In genomic region chr1:226642421-226642820, GRCh38 we compare ENCODE assay signal across 1 cellular context.
TF ChIP-seq lines count a peak whose summit lies in the region.

No MANE protein-coding gene starts in this region.

TF ChIP-seq in H1, 55 proteins besides CTCF, POLR2A, EP300 and RAD21 (continued from another document):
- TF ChIP-seq RXRA (IDR thresholded peaks at IDR 0.05; ENCODE audit: insufficient read depth, low read depth, low read length), result no peak
- no peak for TF ChIP-seq CHD2 (IDR thresholded peaks at IDR 0.05; ENCODE audit: low read length)
- TF ChIP-seq SRF (IDR thresholded peaks at IDR 0.05; ENCODE audit: low read depth, low read length), result no peak
- TF ChIP-seq SP4 (IDR thresholded peaks at IDR 0.05; ENCODE audit: low read length), result no peak
- no peak for TF ChIP-seq CTBP2 (IDR thresholded peaks at IDR 0.05; ENCODE audit: borderline replicate concordance, insufficient read depth, insufficient read length, low read length)
- TF ChIP-seq BACH1 (IDR thresholded peaks at IDR 0.05; ENCODE audit: low read length), result no peak
- no peak for TF ChIP-seq NRF1 (IDR thresholded peaks at IDR 0.05; ENCODE audit: low read depth, low read length)
- TF ChIP-seq CBX5 (IDR thresholded peaks at IDR 0.05; ENCODE audit: low read depth, low read length), result no peak
- no peak for TF ChIP-seq EGR1 (IDR thresholded peaks at IDR 0.05; ENCODE audit: borderline replicate concordance, low read depth, low read length)
- no peak for TF ChIP-seq TEAD4 (IDR thresholded peaks at IDR 0.05; ENCODE audit: low read depth, low read length)
- TF ChIP-seq GABPA (IDR thresholded peaks at IDR 0.05; ENCODE audit: borderline replicate concordance, insufficient read depth, low read length), result no peak
- TF ChIP-seq MAFK (IDR thresholded peaks at IDR 0.05; ENCODE audit: low read depth, low read length), result no peak
- no peak for TF ChIP-seq E2F6 (IDR thresholded peaks at IDR 0.05)
- no peak for TF ChIP-seq BRCA1 (IDR thresholded peaks at IDR 0.05; ENCODE audit: low read depth, low read length)
- no peak for TF ChIP-seq KDM1A (IDR thresholded peaks at IDR 0.05; ENCODE audit: borderline replicate concordance, low read length)
- no peak for TF ChIP-seq SAP30 (IDR thresholded peaks at IDR 0.05; ENCODE audit: insufficient read depth, insufficient replicate concordance, low read length)
